ENCODE assay signal across 23 cellular contexts in genomic region chr22:50317674-50318073, GRCh38. TPM values are rescaled to one million over a fixed set of nuclear protein-coding genes. Genes with fewer than 3 reads are reported as not detected.
A peak's percentile ranks its signal among the peaks of the same experiment; 100 is the strongest.
DNase-seq lines count a peak whose midpoint lies in the region; FAIRE-seq and TF ChIP-seq lines count a peak whose summit lies in the region.
"Had no signal": no experiment of that assay in that cellular context is flagged by ENCODE, and none has a peak within 500 bp of the region (broad histone marks: within the 10 kb centered on the region; RNA-seq: fewer than 3 reads in every experiment).

No MANE protein-coding gene starts in this region.

- no peaks in the 10 kb centered on the region for H3K27me3 ChIP-seq in SU-DHL-6 (ENCODE audit: low read length)
- H3K27me3 ChIP-seq: MG63 had no signal

- no peak overlapping the region for H2AFZ ChIP-seq in SU-DHL-6 (ENCODE audit: low read depth, low read length, severe bottlenecking)

- FAIRE-seq in GM12892 (lab: Jason Lieb, UNC): no peak
- FAIRE-seq: A204.1, GM12891, GM18507, K562 had no signal

- H4K20me1 ChIP-seq in SU-DHL-6 (ENCODE audit: low read depth, low read length): no peaks in the 10 kb centered on the region

- peak overlapping the region; percentile 43; the same call in 1 of the 2 replicates for H3K9ac ChIP-seq in SU-DHL-6 (ENCODE audit: low read length)

- TF ChIP-seq CTCF in SU-DHL-6 (IDR thresholded peaks at IDR 0.05; ENCODE audit: insufficient read depth, low read length, poor library complexity, severe bottlenecking): no peak

- H3K4me3 ChIP-seq in SU-DHL-6 (ENCODE audit: insufficient read depth, low read length, poor library complexity, severe bottlenecking): no peak overlapping the region
- H3K4me3 ChIP-seq: K562, MG63, SJCRH30 had no signal

- H3F3A ChIP-seq in SU-DHL-6 (ENCODE audit: insufficient read depth): peaks cover 20% of the 10 kb centered on the region

- no peaks in the 10 kb centered on the region for H3K79me2 ChIP-seq in SU-DHL-6 (ENCODE audit: insufficient read depth, low read length)

- H3K36me3 ChIP-seq in SU-DHL-6 (ENCODE audit: low read length): no peaks in the 10 kb centered on the region
- H3K36me3 ChIP-seq: MG63, SJCRH30 had no signal

- H3K27ac ChIP-seq in SU-DHL-6 (ENCODE audit: low read depth, low read length): peak overlapping the region; percentile 79
- H3K27ac ChIP-seq: SJCRH30 had no signal

- H3K4me2 ChIP-seq in SU-DHL-6 (ENCODE audit: low read depth, low read length, poor library complexity, severe bottlenecking): peak overlapping the region; percentile 26

- no peaks in the 10 kb centered on the region for H3K9me2 ChIP-seq in SU-DHL-6 (replicated peaks; ENCODE audit: insufficient read depth, low read length)

- no peaks in the 10 kb centered on the region for H3K9me3 ChIP-seq in SU-DHL-6 (ENCODE audit: insufficient read depth, low read length)
- H3K9me3 ChIP-seq: Caco-2, MG63, SJCRH30 had no signal

- no peak for TF ChIP-seq POLR2A in GM12892 (IDR thresholded peaks at IDR 0.05; ENCODE audit: low read depth, low read length)

- peak; percentile 4 for DNase-seq in 8988T
- DNase-seq in GM12892 (ENCODE audit: insufficient read length): peak; percentile 19
- peak; percentile 86 for DNase-seq in mesenteric fat pad (ENCODE audit: low spot score)
- no peak for DNase-seq in activated naive CD4-positive, alpha-beta T cell treated with anti-CD3 and anti-CD28 coated beads, Interleukin-2, amount 50 U/mL, for 16 hours
- DNase-seq in AG08395 (ENCODE audit: low spot score): no peak
- DNase-seq in NCI-H526 (lab: John Stamatoyannopoulos, UW): no peak
- DNase-seq: DMS 273 treated with DMSO at 0.1 percent for 48 hours; DND-41; MG63; NCI-H1436; NCI-H187 treated with DMSO at 0.1 percent for 48 hours; NCI-H2107; NCI-H2227 treated with DMSO at 0.1 percent for 48 hours; NCI-H510A; NCI-H748 treated with DMSO at 0.1 percent for 48 hours; NK-92 treated with Interleukin-12 subunit alpha and Interleukin-12 subunit beta, amount 100 ng/mL, for 24 hours had no signal

RNA-seq across cellular contexts. Expression of gene DENND6B, which starts 9.1 kb away (rescaled TPM):
- 6.6 TPM for polyA plus RNA-seq in GM12892 (2012; ENCODE audit: missing spikeins)
- total RNA-seq in mesenteric fat pad: 2.2 TPM

RNA-seq across cellular contexts. Expression of gene PLXNB2, which starts 10.2 kb away (rescaled TPM):
- polyA plus RNA-seq in GM12892 (2012; ENCODE audit: missing spikeins): 32.5 TPM
- 108 TPM for total RNA-seq in mesenteric fat pad

RNA-seq across cellular contexts. Expression of gene PPP6R2, which starts 25.5 kb away (rescaled TPM):
- 19.7 TPM for polyA plus RNA-seq in GM12892 (2012; ENCODE audit: missing spikeins)
- total RNA-seq in mesenteric fat pad: 45.3 TPM

RNA-seq across cellular contexts. Expression of gene MAPK11, which starts 47.5 kb away (rescaled TPM):
- polyA plus RNA-seq in GM12892 (2012; ENCODE audit: missing spikeins): 7.9 TPM
- total RNA-seq in mesenteric fat pad: 24.2 TPM

RNA-seq across cellular contexts. Expression of gene MAPK12, which starts 56.2 kb away (rescaled TPM):
- polyA plus RNA-seq in GM12892 (2012; ENCODE audit: missing spikeins): 21.2 TPM
- 20.0 TPM for total RNA-seq in mesenteric fat pad

Comparison
In these comparisons a context has a peak if more than half of its experiments do, and no peak if none do; other contexts are left out.
1. DNase-seq: peak in 8988T (single experiment), GM12892 (single experiment) and mesenteric fat pad (single experiment); none in activated naive CD4-positive, alpha-beta T cell treated with anti-CD3 and anti-CD28 coated beads, Interleukin-2, amount 50 U/mL, for 16 hours (single experiment), AG08395 (single experiment) and NCI-H526 (0 of 2).